23 cellular contexts compared by ENCODE assay signal in genomic region chr12:131189781-131190180, GRCh38.
"Had no signal": no experiment of that assay in that cellular context is flagged by ENCODE, and none has a peak within 500 bp of the region (broad histone marks: within the 10 kb centered on the region; RNA-seq: fewer than 3 reads in every experiment).

No MANE protein-coding gene starts in this region.

- H3K4me3 Mint-ChIP-seq: mesothelial cell of epicardium; naive B cell; natural killer cell treated with Interleukin-12 subunit alpha and Interleukin-12 subunit beta and Interleukin-15 and Interleukin-18, amount 100 ng/mL, for 72 hours; neural crest cell; stimulated activated naive B cell treated with anti-CD40 and anti-IgM and Interleukin-4, amounts not matched to agents 10 μg/mL and 1 μg/mL and 100 μg/mL, for 72 hours; stimulated activated naive CD8-positive, alpha-beta T cell treated with anti-CD3 and anti-CD28 coated beads, Interleukin-15, Interleukin-2, amounts not matched to agents 100 ng/mL and 50 ng/mL, for 24 hours had no signal

- H3K79me2 ChIP-seq: hepatocyte had no signal

- H3K36me3 Mint-ChIP-seq: mesothelial cell of epicardium; naive B cell; natural killer cell treated with Interleukin-12 subunit alpha and Interleukin-12 subunit beta and Interleukin-15 and Interleukin-18, amount 100 ng/mL, for 72 hours had no signal

- H3K27me3 ChIP-seq: left lung, tibial nerve, upper lobe of left lung, uterus had no signal

- DNase-seq: dorsolateral prefrontal cortex; effector CD4-positive, alpha-beta T cell; foreskin fibroblast; gastrocnemius medialis; left cardiac atrium; left lung; mesenchymal stem cell; mucosa of descending colon; naive B cell; right cardiac atrium; sigmoid colon; stimulated activated CD4-positive, alpha-beta T cell treated with anti-CD3 and anti-CD28 coated beads, Interleukin-4, amount 100 ng/mL, for 4 hours; stimulated activated naive B cell treated with anti-CD40 and anti-IgM and Interleukin-4, amounts not matched to agents 10 μg/mL and 1 μg/mL and 100 μg/mL, for 72 hours; uterus had no signal

- H3K4me1 Mint-ChIP-seq: mesothelial cell of epicardium; naive B cell; neural crest cell; stimulated activated naive B cell treated with anti-CD40 and anti-IgM and Interleukin-4, amounts not matched to agents 10 μg/mL and 1 μg/mL and 100 μg/mL, for 72 hours had no signal

- H3K27ac ChIP-seq: dorsolateral prefrontal cortex, gastrocnemius medialis, hepatocyte, left lung, prostate gland, sigmoid colon, thoracic aorta, tibial nerve, upper lobe of left lung, uterus had no signal

- H3K36me3 ChIP-seq: gastrocnemius medialis, left lung, prostate gland, sigmoid colon, thoracic aorta, tibial nerve, upper lobe of left lung, uterus had no signal

- H3K4me2 ChIP-seq: hepatocyte had no signal

- H3K9me3 ChIP-seq: gastrocnemius medialis, left lung, prostate gland, sigmoid colon, thoracic aorta, uterus had no signal

- H2AFZ ChIP-seq: hepatocyte had no signal

- ATAC-seq: gastrocnemius medialis; left cardiac atrium; left lung; mucosa of descending colon; natural killer cell treated with Interleukin-12 subunit alpha and Interleukin-12 subunit beta and Interleukin-15 and Interleukin-18, amount 100 ng/mL, for 72 hours; right cardiac atrium; stimulated activated naive B cell treated with anti-CD40 and anti-IgM and Interleukin-4, amounts not matched to agents 10 μg/mL and 1 μg/mL and 100 μg/mL, for 72 hours had no signal

- H3K4me3 ChIP-seq: dorsolateral prefrontal cortex, gastrocnemius medialis, hepatocyte, left lung, mucosa of descending colon, prostate gland, sigmoid colon, thoracic aorta, tibial nerve, upper lobe of left lung, uterus had no signal

- H3K9me3 Mint-ChIP-seq: stimulated activated naive CD8-positive, alpha-beta T cell treated with anti-CD3 and anti-CD28 coated beads, Interleukin-15, Interleukin-2, amounts not matched to agents 100 ng/mL and 50 ng/mL, for 24 hours had no signal

- H3K4me1 ChIP-seq: gastrocnemius medialis, left lung, prostate gland, sigmoid colon, tibial nerve, upper lobe of left lung, uterus had no signal

- H3K27ac Mint-ChIP-seq: mesothelial cell of epicardium; naive B cell; natural killer cell treated with Interleukin-12 subunit alpha and Interleukin-12 subunit beta and Interleukin-15 and Interleukin-18, amount 100 ng/mL, for 72 hours; stimulated activated naive B cell treated with anti-CD40 and anti-IgM and Interleukin-4, amounts not matched to agents 10 μg/mL and 1 μg/mL and 100 μg/mL, for 72 hours; stimulated activated naive CD8-positive, alpha-beta T cell treated with anti-CD3 and anti-CD28 coated beads, Interleukin-15, Interleukin-2, amounts not matched to agents 100 ng/mL and 50 ng/mL, for 24 hours had no signal
